Comparison of ENCODE assay signal across 17 cellular contexts in genomic region chr4:37584087-37584486, GRCh38.
A peak's percentile ranks its signal among the peaks of the same experiment; 100 is the strongest.
DNase-seq lines count a peak whose midpoint lies in the region; ATAC-seq and TF ChIP-seq lines count a peak whose summit lies in the region.
"Had no signal": no experiment of that assay in that cellular context is flagged by ENCODE, and none has a peak within 500 bp of the region (broad histone marks: within the 10 kb centered on the region; RNA-seq: fewer than 3 reads in every experiment).

No MANE protein-coding gene starts in this region.

- H4K8ac ChIP-seq in trophoblast cell (ENCODE audit: low read depth, low read length) = no peak overlapping the region

- peaks cover 6 to 7% of the 10 kb centered on the region in 2 donors for H3K4me1 Mint-ChIP-seq in natural killer cell treated with Interleukin-12 subunit alpha and Interleukin-12 subunit beta and Interleukin-15 and Interleukin-18, amount 100 ng/mL, for 72 hours (ENCODE audit: low read depth in 2 of 2)

- peaks cover 5% of the 10 kb centered on the region; the same call in 1 of the 2 replicates for H3K27me3 ChIP-seq in BLaER1
- no peaks in the 10 kb centered on the region for H3K27me3 ChIP-seq in body of pancreas
- no peaks in the 10 kb centered on the region for H3K27me3 ChIP-seq in hepatocyte
- no peaks in the 10 kb centered on the region for H3K27me3 ChIP-seq in trophoblast cell (ENCODE audit: insufficient read depth, low read length)

- H4K12ac ChIP-seq in trophoblast cell (ENCODE audit: low read depth, low read length) = no peak overlapping the region

- 52 to 65% methylated on average over 8 of the region's 8 CpGs for WGBS in body of pancreas, 2 donors
- 71% methylated on average over 8 of the region's 8 CpGs for WGBS in hepatocyte (ENCODE audit: low lambda C conversion rate, missing lambda C conversion rate)
- no CpG with 5 or more reads among the region's 8 CpGs for WGBS in trophoblast cell (ENCODE audit: extremely low coverage, insufficient coverage, insufficient read length)

- DNase-seq in body of pancreas (no peak), hepatocyte (ENCODE audit: low spot score) (peak; percentile 77), trophoblast cell (peak; percentile 59 to 68), AG08395 (ENCODE audit: low spot score) (no peak)
- DNase-seq in activated effector memory CD4-positive, alpha-beta T cell treated with anti-CD3 and anti-CD28 coated beads, Interleukin-2, amount 50 U/mL, for 16 hours = no peak
- DNase-seq in natural killer cell treated with Interleukin-12 subunit alpha and Interleukin-12 subunit beta and Interleukin-15 and Interleukin-18, amount 100 ng/mL, for 72 hours (ENCODE audit: low spot score) = no peak
- DNase-seq: CD4-positive, alpha-beta T cell; H7; Karpas-422; NCI-H187 treated with DMSO at 0.1 percent for 48 hours; NCI-H2171 treated with DMSO at 0.1 percent for 48 hours; NCI-H510A treated with DMSO at 0.1 percent for 48 hours; Right ventricle myocardium superior had no signal

- H3K9me3 ChIP-seq in BLaER1 (peaks cover 28% of the 10 kb centered on the region), body of pancreas (no peaks in the 10 kb centered on the region), hepatocyte (ENCODE audit: low read depth) (no peaks in the 10 kb centered on the region), trophoblast cell (ENCODE audit: insufficient read depth, low read depth, low read length) (peaks cover 1% of the 10 kb centered on the region)
- H3K9me3 ChIP-seq: A549 had no signal

- no peak overlapping the region for H3K4ac ChIP-seq in trophoblast cell (ENCODE audit: low read depth, low read length)

- no peaks in the 10 kb centered on the region for H3K36me3 ChIP-seq in BLaER1
- H3K36me3 ChIP-seq in body of pancreas (replicated peaks in 1 of 2; ENCODE audit: insufficient read depth in 1 of 2, low read depth in 2 of 2) = no peaks in the 10 kb centered on the region
- H3K36me3 ChIP-seq in hepatocyte (replicated peaks; ENCODE audit: insufficient read depth, low read depth) = no peaks in the 10 kb centered on the region
- H3K36me3 ChIP-seq in trophoblast cell (ENCODE audit: control insufficient read depth in 1 of 2, insufficient read depth in 2 of 2, low read length in 2 of 2) = no peaks in the 10 kb centered on the region

- H3K79me2 ChIP-seq in hepatocyte (peaks cover 10% of the 10 kb centered on the region), trophoblast cell (ENCODE audit: control insufficient read depth, insufficient read depth, low read length, poor library complexity) (no peaks in the 10 kb centered on the region)

- H3K27ac ChIP-seq in BLaER1 = no peak overlapping the region
- H3K27ac ChIP-seq in body of pancreas = no peak overlapping the region
- H3K27ac ChIP-seq in hepatocyte = peak overlapping the region; percentile 94
- H3K27ac ChIP-seq in trophoblast cell (ENCODE audit: low read depth, low read length) = no peak overlapping the region
- H3K27ac ChIP-seq: A549 had no signal

- no peaks in the 10 kb centered on the region for H4K20me1 ChIP-seq in BLaER1
- H4K20me1 ChIP-seq in hepatocyte (ENCODE audit: insufficient read depth, poor library complexity, severe bottlenecking) = no peaks in the 10 kb centered on the region

- H3K23ac ChIP-seq in trophoblast cell (ENCODE audit: low read length) = no peak overlapping the region

- peaks cover 18% of the 10 kb centered on the region for H3K36me3 Mint-ChIP-seq in natural killer cell treated with Interleukin-12 subunit alpha and Interleukin-12 subunit beta and Interleukin-15 and Interleukin-18, amount 100 ng/mL, for 72 hours

- H3K79me1 ChIP-seq in trophoblast cell (ENCODE audit: low read length) = peaks cover 2% of the 10 kb centered on the region

- H2BK12ac ChIP-seq in trophoblast cell (ENCODE audit: low read length) = no peak overlapping the region

- H3K4me1 ChIP-seq in BLaER1 (peaks cover 10% of the 10 kb centered on the region), body of pancreas (no peaks in the 10 kb centered on the region), hepatocyte (ENCODE audit: insufficient read depth) (peaks cover 14% of the 10 kb centered on the region), trophoblast cell (ENCODE audit: control insufficient read depth in 1 of 2, insufficient read depth in 2 of 2, low read length in 2 of 2) (peaks cover 0 to 3% of the 10 kb centered on the region in 2 experiments)
- H3K4me1 ChIP-seq: A549 had no signal

- no peak overlapping the region for H2BK5ac ChIP-seq in trophoblast cell (ENCODE audit: low read depth, low read length, poor library complexity)

- TF ChIP-seq POLR2A in body of pancreas (IDR thresholded peaks at IDR 0.05) = no peak

- no peak overlapping the region for H2BK120ac ChIP-seq in trophoblast cell (ENCODE audit: insufficient read depth, low read length, poor library complexity)

- intact Hi-C loops in body of pancreas (cut with DNase I) = no loop called here

- H3K9ac ChIP-seq in BLaER1 = no peak overlapping the region
- no peak overlapping the region for H3K9ac ChIP-seq in trophoblast cell (ENCODE audit: low read length)

- no peak overlapping the region for H2AK5ac ChIP-seq in trophoblast cell (ENCODE audit: low read length)

- H3K4me3 Mint-ChIP-seq in natural killer cell treated with Interleukin-12 subunit alpha and Interleukin-12 subunit beta and Interleukin-15 and Interleukin-18, amount 100 ng/mL, for 72 hours = no peak overlapping the region
- H3K4me3 Mint-ChIP-seq: CD4-positive, alpha-beta T cell had no signal

- H3K27me3 Mint-ChIP-seq in natural killer cell treated with Interleukin-12 subunit alpha and Interleukin-12 subunit beta and Interleukin-15 and Interleukin-18, amount 100 ng/mL, for 72 hours = peaks cover 14 to 27% of the 10 kb centered on the region in 2 donors

- H4K91ac ChIP-seq in trophoblast cell (ENCODE audit: low read depth, low read length) = no peak overlapping the region

- no peak overlapping the region for H3K18ac ChIP-seq in trophoblast cell (ENCODE audit: low read length)

- H3K9me3 Mint-ChIP-seq in natural killer cell treated with Interleukin-12 subunit alpha and Interleukin-12 subunit beta and Interleukin-15 and Interleukin-18, amount 100 ng/mL, for 72 hours = peaks cover 11% of the 10 kb centered on the region

- H3K4me2 ChIP-seq in BLaER1 = peak overlapping the region; percentile 73
- H3K4me2 ChIP-seq in hepatocyte = peak overlapping the region; percentile 64
- H3K4me2 ChIP-seq in trophoblast cell (ENCODE audit: low read length) = no peak overlapping the region
- H3K4me2 ChIP-seq: A549 had no signal

- no peak overlapping the region for H3K14ac ChIP-seq in trophoblast cell (ENCODE audit: low read length)

- H2AFZ ChIP-seq in hepatocyte = no peak overlapping the region
- no peak overlapping the region for H2AFZ ChIP-seq in trophoblast cell (ENCODE audit: insufficient read depth, low read length, poor library complexity)

- TF ChIP-seq CTCF in body of pancreas (IDR thresholded peaks at IDR 0.05) (no peak), hepatocyte (IDR thresholded peaks at IDR 0.05; ENCODE audit: poor library complexity) (no peak)

- H3K9me2 ChIP-seq in hepatocyte (replicated peaks; ENCODE audit: insufficient read depth) = no peaks in the 10 kb centered on the region

- H3K4me3 ChIP-seq in BLaER1 (no peak overlapping the region), body of pancreas (no peak overlapping the region), hepatocyte (no peak overlapping the region), trophoblast cell (ENCODE audit: low read depth, low read length) (no peak overlapping the region)
- H3K4me3 ChIP-seq: A549 had no signal

- peak; percentile 45 for ATAC-seq in body of pancreas
- ATAC-seq in HG03097 (IDR thresholded peaks at IDR 0.05; ENCODE audit: low FRiP score, unreplicated experiment) = no peak
- no peak for ATAC-seq in natural killer cell treated with Interleukin-12 subunit alpha and Interleukin-12 subunit beta and Interleukin-15 and Interleukin-18, amount 100 ng/mL, for 72 hours
- ATAC-seq: A549, Panc1 had no signal

- H3K27ac Mint-ChIP-seq in natural killer cell treated with Interleukin-12 subunit alpha and Interleukin-12 subunit beta and Interleukin-15 and Interleukin-18, amount 100 ng/mL, for 72 hours = no peak overlapping the region
- H3K27ac Mint-ChIP-seq: CD4-positive, alpha-beta T cell had no signal

Comparison
In these comparisons a context has a peak if more than half of its experiments do, and no peak if none do; other contexts are left out.
1. DNase-seq: peak in hepatocyte (single experiment) and trophoblast cell (2 of 2); none in body of pancreas (0 of 4), activated effector memory CD4-positive, alpha-beta T cell treated with anti-CD3 and anti-CD28 coated beads, Interleukin-2, amount 50 U/mL, for 16 hours (single experiment), natural killer cell treated with Interleukin-12 subunit alpha and Interleukin-12 subunit beta and Interleukin-15 and Interleukin-18, amount 100 ng/mL, for 72 hours (single experiment) and AG08395 (single experiment).